Comparison of ENCODE assay signal across 23 cellular contexts in the genomic region with DNA sequence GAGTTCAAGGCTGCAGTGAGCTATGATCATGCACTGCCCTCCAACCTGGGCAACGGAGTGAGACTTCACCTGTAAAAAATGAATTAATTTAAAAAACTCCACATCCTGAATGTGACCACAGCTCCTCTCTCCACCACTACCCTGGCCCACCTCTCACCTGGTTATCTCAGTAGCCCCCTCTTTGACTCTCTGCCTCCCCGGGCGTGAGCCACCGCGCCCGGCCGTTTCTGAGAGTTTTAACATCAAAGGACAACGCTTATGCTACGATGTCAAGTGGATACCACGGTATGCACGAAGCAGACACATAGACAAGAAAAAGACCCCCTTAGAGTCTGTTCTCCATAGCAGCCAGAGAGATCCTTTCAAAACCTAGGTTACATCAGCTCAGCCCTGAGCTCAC. TPM values are rescaled to one million over a fixed set of nuclear protein-coding genes. Genes with fewer than 3 reads are reported as not detected.
DNase-seq lines count a peak whose midpoint lies in the region; ATAC-seq and TF ChIP-seq lines count a peak whose summit lies in the region.
"Had no signal": no experiment of that assay in that cellular context is flagged by ENCODE, and none has a peak within 500 bp of the region (broad histone marks: within the 10 kb centered on the region; RNA-seq: fewer than 3 reads in every experiment).

No MANE protein-coding gene starts in this region.

- peaks cover 4% of the 10 kb centered on the region for H3K36me3 Mint-ChIP-seq in activated CD4-positive, alpha-beta T cell treated with anti-CD3 and anti-CD28 coated beads, Interleukin-2, amount 10 ng/mL, durations not matched to agents 7 days and 5 days (ENCODE audit: low read depth)
- H3K36me3 Mint-ChIP-seq in CD4-positive, CD25-positive, alpha-beta regulatory T cell = no peaks in the 10 kb centered on the region

- H3K79me1 ChIP-seq in trophoblast cell (ENCODE audit: low read length) = peaks cover 2% of the 10 kb centered on the region

- H3K4ac ChIP-seq in trophoblast cell (ENCODE audit: low read depth, low read length) = no peak overlapping the region

- TF ChIP-seq POLR2A in esophagus squamous epithelium (IDR thresholded peaks at IDR 0.05) = no peak

- no peak overlapping the region for H3K23ac ChIP-seq in trophoblast cell (ENCODE audit: low read length)

- H3K4me2 ChIP-seq in trophoblast cell (ENCODE audit: low read length) = no peak overlapping the region

- H2AK5ac ChIP-seq in trophoblast cell (ENCODE audit: low read length) = no peak overlapping the region

- H2BK12ac ChIP-seq in trophoblast cell (ENCODE audit: low read length) = no peak overlapping the region

- no peak overlapping the region for H2AFZ ChIP-seq in trophoblast cell (ENCODE audit: insufficient read depth, low read length, poor library complexity)

- DNase-seq in activated CD4-positive, alpha-beta T cell treated with anti-CD3 and anti-CD28 coated beads, Interleukin-2, amount 10 ng/mL, durations not matched to agents 7 days and 5 days = no peak
- DNase-seq in activated CD4-positive, alpha-beta T cell treated with anti-CD3 and anti-CD28 coated beads for 4 hours = no peak
- no peak for DNase-seq in CD4-positive, CD25-positive, alpha-beta regulatory T cell
- DNase-seq in RWPE1 (ENCODE audit: low spot score) (no peak), esophagus squamous epithelium (lab: John Stamatoyannopoulos, UW) (no peak), EL (no peak), trophoblast cell (no peak)
- no peak for DNase-seq in stimulated activated CD4-positive, alpha-beta T cell treated with anti-CD3 and anti-CD28 coated beads, Interleukin-2, amount 100 ng/mL, for 48 hours
- DNase-seq: COR-L47, DMS79, H9, HFFc6, MG63, NCI-H2081 treated with DMSO at 0.1 percent for 48 hours, NCI-H524 treated with DMSO at 0.1 percent for 48 hours, NCI-H82, Right ventricle myocardium superior had no signal

- no peaks in the 10 kb centered on the region for H3K79me2 ChIP-seq in trophoblast cell (ENCODE audit: control insufficient read depth, insufficient read depth, low read length, poor library complexity)

- no peaks in the 10 kb centered on the region for H3K27me3 Mint-ChIP-seq in activated CD4-positive, alpha-beta T cell treated with anti-CD3 and anti-CD28 coated beads, Interleukin-2, amount 10 ng/mL, durations not matched to agents 7 days and 5 days
- no peaks in the 10 kb centered on the region for H3K27me3 Mint-ChIP-seq in CD4-positive, CD25-positive, alpha-beta regulatory T cell
- H3K27me3 Mint-ChIP-seq: B cell had no signal

- TF ChIP-seq CTCF in RWPE1 (conservative IDR thresholded peaks at IDR 0.05; ENCODE audit: low read depth) (no peak), esophagus squamous epithelium (IDR thresholded peaks at IDR 0.05) (no peak)

- no peak overlapping the region for H3K27ac ChIP-seq in CD4-positive, CD25-positive, alpha-beta regulatory T cell (ENCODE audit: insufficient read depth, low read length, poor library complexity, severe bottlenecking)
- peak overlapping the region; percentile 80; the same call in 1 of the 2 replicates for H3K27ac ChIP-seq in RWPE1
- peak overlapping the region in 3 of 4 donors; percentile 81 to 91 (median 90) for H3K27ac ChIP-seq in esophagus squamous epithelium
- no peak overlapping the region for H3K27ac ChIP-seq in trophoblast cell (ENCODE audit: low read depth, low read length)

- peak overlapping the region; percentile 2 for H3K27ac Mint-ChIP-seq in activated CD4-positive, alpha-beta T cell treated with anti-CD3 and anti-CD28 coated beads, Interleukin-2, amount 10 ng/mL, durations not matched to agents 7 days and 5 days
- H3K27ac Mint-ChIP-seq in CD4-positive, CD25-positive, alpha-beta regulatory T cell = peak overlapping the region in 2 of 3 donors; percentile 66 to 81
- H3K27ac Mint-ChIP-seq: HFFc6 had no signal

- H2BK5ac ChIP-seq in trophoblast cell (ENCODE audit: low read depth, low read length, poor library complexity) = no peak overlapping the region

- H3K14ac ChIP-seq in trophoblast cell (ENCODE audit: low read length) = no peak overlapping the region

- intact Hi-C loops in esophagus squamous epithelium (cut with DNase I) = loop anchor here (10.0 kb wide), 1 partner anchor 151 kb away; no protein-coding TSS in a partner anchor

- no peaks in the 10 kb centered on the region for H3K36me3 ChIP-seq in CD4-positive, CD25-positive, alpha-beta regulatory T cell (ENCODE audit: control insufficient read depth, insufficient read depth, low read length)
- H3K36me3 ChIP-seq in esophagus squamous epithelium (no peaks in the 10 kb centered on the region), trophoblast cell (ENCODE audit: control insufficient read depth in 1 of 2, insufficient read depth in 2 of 2, low read length in 2 of 2) (no peaks in the 10 kb centered on the region)
- H3K36me3 ChIP-seq: MG63 had no signal

- H3K4me1 Mint-ChIP-seq in activated CD4-positive, alpha-beta T cell treated with anti-CD3 and anti-CD28 coated beads, Interleukin-2, amount 10 ng/mL, durations not matched to agents 7 days and 5 days = peaks cover 47% of the 10 kb centered on the region
- peaks cover 3 to 35% (median 29%) of the 10 kb centered on the region in 4 donors for H3K4me1 Mint-ChIP-seq in CD4-positive, CD25-positive, alpha-beta regulatory T cell

- WGBS in esophagus squamous epithelium, 2 donors = 92 to 95% methylated on average over 6 to 11 of the region's 11 CpGs
- WGBS in trophoblast cell (ENCODE audit: extremely low coverage, insufficient coverage, insufficient read length) = no CpG with 5 or more reads among the region's 11 CpGs

- no peaks in the 10 kb centered on the region for H3K9me3 Mint-ChIP-seq in activated CD4-positive, alpha-beta T cell treated with anti-CD3 and anti-CD28 coated beads, Interleukin-2, amount 10 ng/mL, durations not matched to agents 7 days and 5 days
- no peaks in the 10 kb centered on the region for H3K9me3 Mint-ChIP-seq in CD4-positive, CD25-positive, alpha-beta regulatory T cell
- H3K9me3 Mint-ChIP-seq: CD14-positive monocyte, H9, HFFc6 had no signal

- H3K18ac ChIP-seq in trophoblast cell (ENCODE audit: low read length) = no peak overlapping the region

- no peak overlapping the region for H4K91ac ChIP-seq in trophoblast cell (ENCODE audit: low read depth, low read length)

- H4K8ac ChIP-seq in trophoblast cell (ENCODE audit: low read depth, low read length) = no peak overlapping the region

- H4K12ac ChIP-seq in trophoblast cell (ENCODE audit: low read depth, low read length) = no peak overlapping the region

- H3K9ac ChIP-seq in trophoblast cell (ENCODE audit: low read length) = no peak overlapping the region

- CTCF ChIA-PET in activated CD4-positive, alpha-beta T cell treated with anti-CD3 and anti-CD28 coated beads, Interleukin-2, amount 10 ng/mL, durations not matched to agents 7 days and 5 days (lab: Charles Lee) = interaction anchor here (0.7 to 25.7 kb wide), 5 partner anchors 13 to 156 kb away, joined by 3 to 439 read pairs (median 4); no protein-coding TSS in a partner anchor
- CTCF ChIA-PET in RWPE1 (lab: Yijun Ruan, JAX) = interaction anchor here (1.3 kb wide), 1 partner anchor 118 kb away, joined by 5 read pairs; no protein-coding TSS in a partner anchor

- H3K9me3 ChIP-seq in CD4-positive, CD25-positive, alpha-beta regulatory T cell (ENCODE audit: control insufficient read depth in 2 of 2, low read length in 2 of 2) = no peaks in the 10 kb centered on the region
- H3K9me3 ChIP-seq in esophagus squamous epithelium = no peaks in the 10 kb centered on the region
- no peaks in the 10 kb centered on the region for H3K9me3 ChIP-seq in trophoblast cell (ENCODE audit: insufficient read depth, low read depth, low read length)
- H3K9me3 ChIP-seq: MG63 had no signal

- no peak overlapping the region for H2BK120ac ChIP-seq in trophoblast cell (ENCODE audit: insufficient read depth, low read length, poor library complexity)

- peaks cover 29% of the 10 kb centered on the region for H3K4me1 ChIP-seq in CD4-positive, CD25-positive, alpha-beta regulatory T cell (ENCODE audit: control insufficient read depth, insufficient read depth, low read length, poor library complexity, severe bottlenecking)
- H3K4me1 ChIP-seq in esophagus squamous epithelium (peaks cover 41 to 78% (median 51%) of the 10 kb centered on the region in 3 donors), trophoblast cell (ENCODE audit: control insufficient read depth in 1 of 2, insufficient read depth in 2 of 2, low read length in 2 of 2) (peaks cover 4 to 11% of the 10 kb centered on the region in 2 experiments)

- H3K4me3 ChIP-seq in CD4-positive, CD25-positive, alpha-beta regulatory T cell (ENCODE audit: low read depth, low read length) = no peak overlapping the region
- H3K4me3 ChIP-seq in esophagus squamous epithelium (no peak overlapping the region), trophoblast cell (ENCODE audit: low read depth, low read length) (no peak overlapping the region)
- H3K4me3 ChIP-seq: K562, MG63 had no signal

- no peaks in the 10 kb centered on the region for H3K27me3 ChIP-seq in CD4-positive, CD25-positive, alpha-beta regulatory T cell (ENCODE audit: control insufficient read depth, insufficient read depth, low read length)
- no peaks in the 10 kb centered on the region for H3K27me3 ChIP-seq in esophagus squamous epithelium
- no peaks in the 10 kb centered on the region for H3K27me3 ChIP-seq in trophoblast cell (ENCODE audit: insufficient read depth, low read length)
- H3K27me3 ChIP-seq: MG63 had no signal

- no peak overlapping the region for H3K4me3 Mint-ChIP-seq in activated CD4-positive, alpha-beta T cell treated with anti-CD3 and anti-CD28 coated beads, Interleukin-2, amount 10 ng/mL, durations not matched to agents 7 days and 5 days
- peak overlapping the region in 1 of 4 donors; percentile 60 for H3K4me3 Mint-ChIP-seq in CD4-positive, CD25-positive, alpha-beta regulatory T cell
- H3K4me3 Mint-ChIP-seq: B cell, CD14-positive monocyte, H9, HFFc6 had no signal

- POLR2A ChIA-PET in activated CD4-positive, alpha-beta T cell treated with anti-CD3 and anti-CD28 coated beads, Interleukin-2, amount 10 ng/mL, durations not matched to agents 7 days and 5 days (lab: Charles Lee) = no interaction called here
- POLR2A ChIA-PET in RWPE1 (lab: Yijun Ruan, JAX; ENCODE audit: low non-redundant PET) = no interaction called here

- no peak for ATAC-seq in CD4-positive, CD25-positive, alpha-beta regulatory T cell (ENCODE audit: low read depth in 2 of 2)
- ATAC-seq: K562 had no signal

RNA-seq across cellular contexts. Expression of a gene that starts 48.7 kb away (rescaled TPM):
- 1 to 10 TPM; 1.5 to 2.1 TPM for total RNA-seq in activated CD4-positive, alpha-beta T cell treated with anti-CD3 and anti-CD28 coated beads, Interleukin-2, amount 10 ng/mL, durations not matched to agents 7 days and 5 days
- 1.9 TPM for total RNA-seq in CD4-positive, CD25-positive, alpha-beta regulatory T cell
- under 1 TPM in 3 of 4 donors, not detected in 1; 0.21 to 0.77 (median 0.43) TPM for polyA plus RNA-seq in CD4-positive, CD25-positive, alpha-beta regulatory T cell
- total RNA-seq in esophagus squamous epithelium = 10 to 100 TPM in 1 of 4 donors, 1 to 10 TPM in 3; 2.6 to 13.4 (median 5.3) TPM
- polyA plus RNA-seq in trophoblast cell (2013) = not detected in 2 replicates
- total RNA-seq: A172, HFFc6, K562, LHCN-M2 had no signal
- polyA plus RNA-seq: AG04450 had no signal

Comparison
In these comparisons a context has a peak if more than half of its experiments do, and no peak if none do; other contexts are left out.
1. H3K27ac ChIP-seq: peak in RWPE1 (single experiment) and esophagus squamous epithelium (3 of 4); none in CD4-positive, CD25-positive, alpha-beta regulatory T cell (single experiment) and trophoblast cell (single experiment).